Comparison of ENCODE assay signal across 19 cellular contexts in the genomic region with DNA sequence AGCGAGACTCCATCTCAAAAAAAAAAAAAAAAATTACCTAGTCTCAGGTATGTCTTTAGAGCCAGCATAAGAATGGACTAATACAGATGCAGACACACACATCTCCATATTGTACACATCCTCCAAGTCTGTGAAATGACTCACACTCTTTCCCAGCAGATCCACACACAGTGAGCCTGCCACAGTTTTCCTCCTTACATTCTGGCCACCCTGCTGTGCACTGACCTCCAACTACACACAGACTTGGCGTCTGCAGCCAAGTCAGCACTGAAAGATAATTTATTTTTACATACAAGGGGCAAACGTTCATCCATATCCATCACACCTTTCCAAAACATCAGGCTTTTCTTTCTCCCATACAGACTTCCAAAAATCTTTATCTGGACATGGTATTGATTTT.
DNase-seq lines count a peak whose midpoint lies in the region; ATAC-seq and TF ChIP-seq lines count a peak whose summit lies in the region.
"Had no signal": no experiment of that assay in that cellular context is flagged by ENCODE, and none has a peak within 500 bp of the region (broad histone marks: within the 10 kb centered on the region; RNA-seq: fewer than 3 reads in every experiment).

No MANE protein-coding gene starts in this region.

- peaks cover 10% of the 10 kb centered on the region for H3K4me1 ChIP-seq in SJSA1 (replicated peaks)
- H3K4me1 ChIP-seq: Caco-2, colonic mucosa had no signal

- H3K27me3 ChIP-seq in H7 (ENCODE audit: control insufficient read depth, insufficient read depth, low read length) (no peaks in the 10 kb centered on the region), SJSA1 (replicated peaks) (no peaks in the 10 kb centered on the region)
- H3K27me3 ChIP-seq: colonic mucosa had no signal

- peak overlapping the region; percentile 31; the same call in 1 of the 2 replicates for H3K27ac ChIP-seq in SJSA1
- no peak overlapping the region for H3K27ac ChIP-seq in RWPE1
- H3K27ac ChIP-seq: colonic mucosa had no signal

- H3K4me3 ChIP-seq in H7 (ENCODE audit: insufficient read depth, low read depth, low read length) (no peak overlapping the region), SJSA1 (no peak overlapping the region), fibroblast of the aortic adventitia (ENCODE audit: low read depth, low read length) (no peak overlapping the region)
- H3K4me3 ChIP-seq: colonic mucosa, lung had no signal

- CTCF ChIA-PET in RWPE1 (lab: Yijun Ruan, JAX), result no interaction called here

- DNase-seq in H7, result peak; percentile 21
- DNase-seq in SJSA1 (ENCODE audit: low read depth in 1 of 2, low spot score in 2 of 2), result peak; percentile 54 to 58
- peak; percentile 57 for DNase-seq in fibroblast of the aortic adventitia (ENCODE audit: low read depth)
- DNase-seq in smooth muscle cell of the brain vasculature (ENCODE audit: low read depth, low spot score), result peak; percentile 78
- no peak for DNase-seq in RWPE1 (ENCODE audit: low spot score)
- no peak for DNase-seq in COLO668 (lab: John Stamatoyannopoulos, UW; ENCODE audit: unreplicated experiment)
- DNase-seq: activated CD4-positive, alpha-beta T cell treated with anti-CD3 and anti-CD28 coated beads, Interleukin-2, amount 10 ng/mL, durations not matched to agents 24 days and 14 days; activated naive CD8-positive, alpha-beta T cell treated with anti-CD3 and anti-CD28 coated beads, Interleukin-2, amount 10 ng/mL, durations not matched to agents 7 days and 5 days; activated T-cell treated with anti-CD3 and anti-CD28 coated beads, Interleukin-2, amount 50 U/mL, for 24 hours; Caco-2; colonic mucosa; NCI-H2029; NCI-H774; right cardiac atrium had no signal

- ATAC-seq in HG03432 (IDR thresholded peaks at IDR 0.05; ENCODE audit: unreplicated experiment) (no peak), HG02981 (IDR thresholded peaks at IDR 0.05; ENCODE audit: unreplicated experiment) (no peak)
- ATAC-seq: right cardiac atrium; Right ventricle myocardium inferior; stimulated activated effector memory CD8-positive, alpha-beta T cell treated with anti-CD3 and anti-CD28 coated beads, Interleukin-12 subunit alpha, Interleukin-12 subunit beta, amount 100 ng/mL, for 72 hours had no signal

- H3K9me3 ChIP-seq in SJSA1 (replicated peaks), result no peaks in the 10 kb centered on the region
- H3K9me3 ChIP-seq: Caco-2, colonic mucosa had no signal

- TF ChIP-seq CTCF in fibroblast of the aortic adventitia (IDR thresholded peaks at IDR 0.05; ENCODE audit: insufficient read depth, low read length), result no peak
- no peak for TF ChIP-seq CTCF in RWPE1 (conservative IDR thresholded peaks at IDR 0.05; ENCODE audit: low read depth)

- POLR2A ChIA-PET in RWPE1 (lab: Yijun Ruan, JAX; ENCODE audit: low non-redundant PET), result no interaction called here

- H3K36me3 ChIP-seq in H7 (replicated peaks; ENCODE audit: control insufficient read depth, insufficient read depth, low read length), result no peaks in the 10 kb centered on the region
- H3K36me3 ChIP-seq in SJSA1, result no peaks in the 10 kb centered on the region
- H3K36me3 ChIP-seq: colonic mucosa had no signal

Comparison
In these comparisons a context has a peak if more than half of its experiments do, and no peak if none do; other contexts are left out.
1. DNase-seq: peak in H7 (single experiment), SJSA1 (2 of 2), fibroblast of the aortic adventitia (single experiment) and smooth muscle cell of the brain vasculature (single experiment); none in RWPE1 (single experiment) and COLO668 (single experiment).